In the genomic region with DNA sequence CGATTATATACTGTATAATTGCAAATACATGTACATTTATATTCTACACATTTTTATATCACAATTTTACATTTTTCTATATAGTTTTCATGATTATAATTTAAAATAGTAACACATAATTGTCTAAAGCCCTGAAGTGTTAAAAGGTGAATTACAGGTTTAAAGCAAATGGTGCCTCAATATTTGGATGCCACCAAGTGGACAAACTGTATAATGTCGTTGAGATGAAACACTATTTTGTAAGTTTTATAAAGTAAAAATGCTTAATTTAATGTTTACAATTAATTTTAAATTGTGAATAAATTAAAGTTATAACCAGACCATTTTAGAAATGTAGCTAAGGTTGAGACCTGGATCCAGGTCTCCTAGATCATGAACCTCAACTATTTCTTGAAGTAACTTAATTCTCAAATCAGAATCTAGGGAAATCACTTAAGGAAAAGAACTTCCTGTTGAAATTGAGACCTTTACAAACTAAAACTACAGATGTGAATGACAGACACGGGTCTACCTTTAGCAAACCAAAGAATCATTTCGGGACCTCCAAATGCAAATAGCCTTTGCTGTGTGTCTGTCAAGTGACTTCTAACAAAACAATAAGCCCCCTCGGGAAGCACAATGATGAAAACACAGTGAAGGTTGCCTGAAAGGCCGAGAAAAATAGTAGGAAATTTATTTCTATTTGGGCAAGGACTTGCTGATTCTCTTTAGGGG, we compare ENCODE assay signal across 8 cellular contexts. TPM values are rescaled to one million over a fixed set of nuclear protein-coding genes. Genes with fewer than 3 reads are reported as not detected.
DNase-seq lines count a peak whose midpoint lies in the region; ATAC-seq, FAIRE-seq and TF ChIP-seq lines count a peak whose summit lies in the region.

No MANE protein-coding gene starts in this region.

- H3K27ac ChIP-seq in HCT116 (ENCODE audit: low read depth, low read length) (no peak overlapping the region), VCaP (no peak overlapping the region), keratinocyte (ENCODE audit: control insufficient read depth, insufficient read depth, low read length) (no peak overlapping the region), uterus (no peak overlapping the region)

- H3K27me3 Mint-ChIP-seq in effector memory CD8-positive, alpha-beta T cell, result no peaks in the 10 kb centered on the region

- H3K4me3 Mint-ChIP-seq in effector memory CD8-positive, alpha-beta T cell, result no peak overlapping the region

- TF ChIP-seq RAD21 in HCT116 (IDR thresholded peaks at IDR 0.05; ENCODE audit: low read depth), result peak; percentile 74

- RAD21 ChIA-PET in HCT116 (lab: Charles Lee; ENCODE audit: low non-redundant PET in 1 of 2, low total read pairs in 2 of 2, uncharacterized antibody in 2 of 2, unreplicated experiment in 2 of 2), result no interaction called here

- no TSS peak for BruUV-seq in HCT116 (replicated peaks; lab: Mats Ljungman, UMichigan)

- H3K79me2 ChIP-seq in HCT116 (ENCODE audit: insufficient read depth, low read length), result no peaks in the 10 kb centered on the region
- no peaks in the 10 kb centered on the region for H3K79me2 ChIP-seq in keratinocyte (ENCODE audit: control insufficient read depth, insufficient read depth, low read length)

- H3K4me1 ChIP-seq in HCT116 (ENCODE audit: control insufficient read depth in 1 of 2, insufficient read depth in 2 of 2, low read length in 2 of 2) (no peaks in the 10 kb centered on the region), keratinocyte (ENCODE audit: control insufficient read depth, extremely low read depth, insufficient read depth, low read length) (no peaks in the 10 kb centered on the region), uterus (no peaks in the 10 kb centered on the region)

- no peak overlapping the region for H3K4me2 ChIP-seq in HCT116 (ENCODE audit: low read length)
- no peak overlapping the region for H3K4me2 ChIP-seq in keratinocyte (ENCODE audit: control insufficient read depth, extremely low read depth, insufficient read depth, low read depth, low read length)

- H3K9ac ChIP-seq in HCT116 (ENCODE audit: low read length) (no peak overlapping the region), keratinocyte (ENCODE audit: control insufficient read depth, extremely low read depth, insufficient read depth, low read length) (no peak overlapping the region)

- H2AFZ ChIP-seq in HCT116 (ENCODE audit: low read depth, low read length, poor library complexity, severe bottlenecking) (no peak overlapping the region), keratinocyte (ENCODE audit: control insufficient read depth, low read length) (no peak overlapping the region)

- H3K27ac Mint-ChIP-seq in effector memory CD8-positive, alpha-beta T cell, result no peak overlapping the region

- H3K4me3 ChIP-seq in HCT116 (replicated peaks in 1 of 2; ENCODE audit: low read depth in 1 of 2, low read length in 2 of 2) (no peak overlapping the region), keratinocyte (ENCODE audit: control insufficient read depth in 2 of 3, extremely low read depth in 1 of 3, insufficient read depth in 2 of 3, low read depth in 1 of 3, low read length in 3 of 3) (no peak overlapping the region), uterus (no peak overlapping the region)

- intact Hi-C loops in HCT116 (cut with micrococcal nuclease) (loop anchor here (2.0 kb wide), 1 partner anchor 341 kb away; no protein-coding TSS in a partner anchor), uterus (cut with DNase I; ENCODE audit: low total_unique reads) (no loop called here)

- no peak for ATAC-seq in HCT116
- no peak for ATAC-seq in effector memory CD8-positive, alpha-beta T cell (replicated peaks)

- POLR2A ChIA-PET in HCT116 (lab: Charles Lee), result no interaction called here

- H3K27me3 ChIP-seq in HCT116 (ENCODE audit: insufficient read depth, low read length), result no peaks in the 10 kb centered on the region
- no peaks in the 10 kb centered on the region for H3K27me3 ChIP-seq in keratinocyte (ENCODE audit: control insufficient read depth, extremely low read depth, insufficient read depth, low read length)
- no peaks in the 10 kb centered on the region for H3K27me3 ChIP-seq in uterus

- 0 out of 2 replicates have a peak, but pooled peaks cover 3% of the 10 kb centered on the region for H3K9me2 ChIP-seq in HCT116 (ENCODE audit: insufficient read depth)

- H4K20me1 ChIP-seq in HCT116 (ENCODE audit: insufficient read depth), result no peaks in the 10 kb centered on the region
- no peaks in the 10 kb centered on the region for H4K20me1 ChIP-seq in keratinocyte (ENCODE audit: control insufficient read depth, extremely low read depth, insufficient read depth, low read length)

- H3K36me3 ChIP-seq in HCT116 (ENCODE audit: control insufficient read depth in 1 of 2, insufficient read depth in 2 of 2, low read length in 2 of 2) (no peaks in the 10 kb centered on the region), keratinocyte (ENCODE audit: control insufficient read depth in 2 of 2, extremely low read depth in 1 of 2, insufficient read depth in 2 of 2, low read length in 2 of 2) (no peaks in the 10 kb centered on the region), uterus (no peaks in the 10 kb centered on the region)

- H3K9me1 ChIP-seq in keratinocyte (ENCODE audit: control insufficient read depth, extremely low read depth, insufficient read depth, low read length), result no peaks in the 10 kb centered on the region

- CTCF ChIA-PET in HCT116 (lab: Charles Lee), result interaction anchor here (1.3 kb wide), 1 partner anchor 338 kb away, joined by 3 read pairs; no protein-coding TSS in a partner anchor

- H3K9me3 ChIP-seq in HCT116 (ENCODE audit: control insufficient read depth in 1 of 2, insufficient read depth in 1 of 2, low read depth in 1 of 2, low read length in 2 of 2), result no peaks in the 10 kb centered on the region
- H3K9me3 ChIP-seq in keratinocyte (ENCODE audit: control insufficient read depth, low read depth, low read length), result no peaks in the 10 kb centered on the region
- no peaks in the 10 kb centered on the region for H3K9me3 ChIP-seq in uterus

- no peak for FAIRE-seq in keratinocyte (lab: Jason Lieb, UNC)

- no peaks in the 10 kb centered on the region for H3K9me3 Mint-ChIP-seq in effector memory CD8-positive, alpha-beta T cell

- TF ChIP-seq CTCF in HCT116 (IDR thresholded peaks at IDR 0.05 in 2 of 3, conservative IDR thresholded peaks at IDR 0.05 in 1 of 3; ENCODE audit: borderline replicate concordance in 1 of 3, insufficient read depth in 1 of 3, low read depth in 2 of 3, low read length in 2 of 3) (peak; percentile 46 to 66 (median 47); a peak in 5 of 6 replicates), VCaP (conservative IDR thresholded peaks at IDR 0.05) (peak; percentile 80), keratinocyte (optimal IDR thresholded peaks at IDR 0.05 in 1 of 3, IDR thresholded peaks at IDR 0.05 in 1 of 3, conservative IDR thresholded peaks at IDR 0.05 in 1 of 3; ENCODE audit: extremely low read depth in 1 of 3, insufficient read depth in 2 of 3, low read length in 3 of 3) (peak in 2 of 3 experiments; percentile 48), uterus (IDR thresholded peaks at IDR 0.05) (peak in 3 of 4 experiments; percentile 14 to 25 (median 16))

- no peak for TF ChIP-seq POLR2A in HCT116 (IDR thresholded peaks at IDR 0.05; ENCODE audit: borderline replicate concordance, extremely low read depth, insufficient read depth, insufficient read length)
- TF ChIP-seq POLR2A in uterus (IDR thresholded peaks at IDR 0.05), result no peak

- H3K4me1 Mint-ChIP-seq in effector memory CD8-positive, alpha-beta T cell (ENCODE audit: low read depth in 2 of 2), result no peaks in the 10 kb centered on the region

- DNase-seq in AML-193 (lab: John Stamatoyannopoulos, UW) (peak; percentile 10 to 43), HCT116 (ENCODE audit: low read depth, low spot score) (no peak), keratinocyte (ENCODE audit: low read depth, low spot score) (no peak), uterus (no peak), NCI-H1048 (lab: John Stamatoyannopoulos, UW) (no peak)
- DNase-seq in effector memory CD8-positive, alpha-beta T cell, result no peak
- no peak for DNase-seq in activated CD8-positive, alpha-beta memory T cell treated with anti-CD3 and anti-CD28 coated beads, Interleukin-2, amount 50 U/mL, for 48 hours

- dilution Hi-C loops in keratinocyte (cut with MboI; ENCODE audit: extremely low pct_ligation_motif_present, low sequenced_read_pairs), result no loop called here

- H3K36me3 Mint-ChIP-seq in effector memory CD8-positive, alpha-beta T cell (ENCODE audit: insufficient read depth), result no peaks in the 10 kb centered on the region

TF ChIP-seq in HCT116, 20 proteins besides CTCF, POLR2A, EP300 and RAD21 (continues in another document):
- TF ChIP-seq, protein P1, sequence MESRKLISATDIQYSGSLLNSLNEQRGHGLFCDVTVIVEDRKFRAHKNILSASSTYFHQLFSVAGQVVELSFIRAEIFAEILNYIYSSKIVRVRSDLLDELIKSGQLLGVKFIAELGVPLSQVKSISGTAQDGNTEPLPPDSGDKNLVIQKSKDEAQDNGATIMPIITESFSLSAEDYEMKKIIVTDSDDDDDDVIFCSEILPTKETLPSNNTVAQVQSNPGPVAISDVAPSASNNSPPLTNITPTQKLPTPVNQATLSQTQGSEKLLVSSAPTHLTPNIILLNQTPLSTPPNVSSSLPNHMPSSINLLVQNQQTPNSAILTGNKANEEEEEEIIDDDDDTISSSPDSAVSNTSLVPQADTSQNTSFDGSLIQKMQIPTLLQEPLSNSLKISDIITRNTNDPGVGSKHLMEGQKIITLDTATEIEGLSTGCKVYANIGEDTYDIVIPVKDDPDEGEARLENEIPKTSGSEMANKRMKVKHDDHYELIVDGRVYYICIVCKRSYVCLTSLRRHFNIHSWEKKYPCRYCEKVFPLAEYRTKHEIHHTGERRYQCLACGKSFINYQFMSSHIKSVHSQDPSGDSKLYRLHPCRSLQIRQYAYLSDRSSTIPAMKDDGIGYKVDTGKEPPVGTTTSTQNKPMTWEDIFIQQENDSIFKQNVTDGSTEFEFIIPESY (IDR thresholded peaks at IDR 0.05; ENCODE audit: extremely low read depth, insufficient replicate concordance, low read length), result no peak
- TF ChIP-seq FOSL1 (IDR thresholded peaks at IDR 0.05; ENCODE audit: low read depth) (no peak), SRF (IDR thresholded peaks at IDR 0.05; ENCODE audit: low read depth) (no peak), ATF3 (IDR thresholded peaks at IDR 0.05) (no peak)

RNA-seq across cellular contexts. Expression of gene EHHADH, which starts 37.8 kb away (rescaled TPM):
- total RNA-seq in HCT116 (2021; ENCODE audit: unreplicated experiment), result 10.7 TPM
- 3.0 and 4.4 TPM in 2 replicates for polyA plus RNA-seq in HCT116 (2012)
- 4.8 to 6.0 TPM (median 5.6 TPM) in 3 replicates for polyA plus RNA-seq in keratinocyte
- 3.7 TPM for polyA plus RNA-seq in keratinocyte (2011; ENCODE audit: low read depth)
- polyA plus RNA-seq in keratinocyte (2011; cell fraction: cytosol; rRNA removed), result 3.4 and 5.2 TPM in 2 replicates
- 5.2 and 5.4 TPM in 2 replicates for polyA plus RNA-seq in keratinocyte (2011; cell fraction: nucleus; rRNA removed)
- 1.8 and 4.8 TPM in 2 replicates for polyA plus RNA-seq in keratinocyte (2012; ENCODE audit: low replicate concordance)
- polyA minus RNA-seq in keratinocyte, result 3.2 to 16.9 TPM (median 7.1 TPM) in 3 replicates
- 4.4 TPM for polyA minus RNA-seq in keratinocyte (2011; cell fraction: cytosol; rRNA and poly(A)+ RNA removed)
- polyA minus RNA-seq in keratinocyte (2011; cell fraction: nucleus; rRNA and poly(A)+ RNA removed), result 4.9 and 6.5 TPM in 2 replicates
- 1 to 10 TPM; 2.6 to 7.2 (median 3.3) TPM for total RNA-seq in uterus

Comparison
In these comparisons a context has a peak if more than half of its experiments do, and no peak if none do; other contexts are left out.
1. DNase-seq: peak in AML-193 (2 of 2); none in HCT116 (single experiment), keratinocyte (single experiment), uterus (0 of 2), effector memory CD8-positive, alpha-beta T cell (0 of 3), NCI-H1048 (single experiment) and activated CD8-positive, alpha-beta memory T cell treated with anti-CD3 and anti-CD28 coated beads, Interleukin-2, amount 50 U/mL, for 48 hours (single experiment).
2. CTCF ChIP-seq: peak in every context shown above with its lines; median percentile 80 in VCaP; 48 in keratinocyte; 47 in HCT116; 16 in uterus.